ENCODE assay signal across 13 cellular contexts in genomic region chr20:32729334-32729733, GRCh38. TPM values are rescaled to one million over a fixed set of nuclear protein-coding genes. Genes with fewer than 3 reads are reported as not detected.
DNase-seq lines count a peak whose midpoint lies in the region; ATAC-seq, FAIRE-seq and TF ChIP-seq lines count a peak whose summit lies in the region.
"Not testable (repeated sequence)": the region's sequence is repeated elsewhere in the genome, so short reads cannot be mapped to it uniquely, and the experiment has no call there.
"Had no signal": no experiment of that assay in that cellular context is flagged by ENCODE, and none has a peak within 500 bp of the region (broad histone marks: within the 10 kb centered on the region; RNA-seq: fewer than 3 reads in every experiment).

No MANE protein-coding gene starts in this region.

- not testable (repeated sequence) for BruUV-seq in K562 (replicated peaks; lab: Mats Ljungman, UMichigan); HepG2 (replicated peaks; lab: Mats Ljungman, UMichigan)

- H3K4me3 Mint-ChIP-seq in CD4-positive, CD25-positive, alpha-beta regulatory T cell = peak overlapping the region in 1 of 4 donors; percentile 25
- not testable (repeated sequence) for H3K4me3 Mint-ChIP-seq in T-helper 2 cell treated with Interferon-gamma antibody and Interleukin-4, amounts not matched to agents 5 μg/mL and 100 μg/mL, for 36 hours; progenitor cell of endocrine pancreas (ENCODE audit: low read depth)

- POLR2A ChIA-PET in K562 (lab: Yijun Ruan, JAX); HepG2 (lab: Yijun Ruan, JAX): not testable (repeated sequence)

- not testable (repeated sequence) for H3K27me3 ChIP-seq in CD4-positive, CD25-positive, alpha-beta regulatory T cell (ENCODE audit: control insufficient read depth, insufficient read depth, low read length); DND-41 (ENCODE audit: insufficient read depth, low read length, poor library complexity); K562 (ENCODE audit: control insufficient read depth in 2 of 2, insufficient read depth in 2 of 2, low read length in 2 of 2); HepG2 (ENCODE audit: control insufficient read depth in 1 of 2, insufficient read depth in 2 of 2, low read length in 2 of 2); thyroid gland

- H3K9me3 Mint-ChIP-seq in CD4-positive, CD25-positive, alpha-beta regulatory T cell; T-helper 2 cell treated with Interferon-gamma antibody and Interleukin-4, amounts not matched to agents 5 μg/mL and 100 μg/mL, for 36 hours; progenitor cell of endocrine pancreas (ENCODE audit: low read depth): not testable (repeated sequence)

- H3K36me3 Mint-ChIP-seq in CD4-positive, CD25-positive, alpha-beta regulatory T cell = peaks cover 25% of the 10 kb centered on the region
- H3K36me3 Mint-ChIP-seq in T-helper 2 cell treated with Interferon-gamma antibody and Interleukin-4, amounts not matched to agents 5 μg/mL and 100 μg/mL, for 36 hours (ENCODE audit: low read depth) = peaks cover 34% of the 10 kb centered on the region
- peaks cover 21% of the 10 kb centered on the region for H3K36me3 Mint-ChIP-seq in progenitor cell of endocrine pancreas (ENCODE audit: insufficient read depth)

- TF ChIP-seq RAD21 in K562 (CRISPR knock-in tag; conservative IDR thresholded peaks at IDR 0.05 in 1 of 2, IDR thresholded peaks at IDR 0.05 in 1 of 2); HepG2 (CRISPR knock-in tag; IDR thresholded peaks at IDR 0.05): not testable (repeated sequence)

- not testable (repeated sequence) for H3K27me3 Mint-ChIP-seq in CD4-positive, CD25-positive, alpha-beta regulatory T cell; T-helper 2 cell treated with Interferon-gamma antibody and Interleukin-4, amounts not matched to agents 5 μg/mL and 100 μg/mL, for 36 hours (ENCODE audit: low read depth); progenitor cell of endocrine pancreas

- H3K4me3 ChIP-seq in CD4-positive, CD25-positive, alpha-beta regulatory T cell (ENCODE audit: low read depth, low read length); DND-41 (ENCODE audit: low read depth in 1 of 2, low read length in 2 of 2); K562; HepG2 (replicated peaks in 1 of 3; ENCODE audit: insufficient read depth in 1 of 3, low read depth in 2 of 3, low read length in 3 of 3); thyroid gland (replicated peaks in 1 of 3): not testable (repeated sequence)

- H2AFZ ChIP-seq in DND-41 (ENCODE audit: low read depth, low read length); K562 (ENCODE audit: low read depth, low read length); HepG2 (ENCODE audit: low read length): not testable (repeated sequence)

- not testable (repeated sequence) for H3K4me2 ChIP-seq in DND-41 (ENCODE audit: insufficient read depth, low read length); K562 (ENCODE audit: insufficient read depth, low read length); HepG2 (ENCODE audit: low read depth, low read length)

- CTCF ChIA-PET in K562 (lab: Yijun Ruan, JAX; ENCODE audit: low intra/inter-chr PET ratio); HepG2 (lab: Yijun Ruan, JAX; ENCODE audit: low intra/inter-chr PET ratio, low total read pairs): not testable (repeated sequence)

- H4K20me1 ChIP-seq in DND-41 (ENCODE audit: insufficient read depth, low read length); K562 (replicated peaks; ENCODE audit: control insufficient read depth, insufficient read depth, low read length); HepG2 (ENCODE audit: insufficient read depth, low read length): not testable (repeated sequence)

- TF ChIP-seq EP300 in K562 (IDR thresholded peaks at IDR 0.05; ENCODE audit: low read length); HepG2 (IDR thresholded peaks at IDR 0.05; ENCODE audit: low read depth in 2 of 2, low read length in 2 of 2); HepG2 (CRISPR knock-in tag; IDR thresholded peaks at IDR 0.05; ENCODE audit: borderline replicate concordance): not testable (repeated sequence)

- H3K9ac ChIP-seq in DND-41 (ENCODE audit: low read depth, low read length); K562 (ENCODE audit: insufficient read depth in 1 of 2, low read depth in 2 of 2, low read length in 2 of 2); HepG2 (ENCODE audit: insufficient read depth, low read depth, low read length): not testable (repeated sequence)

- DNase-seq in CD4-positive, CD25-positive, alpha-beta regulatory T cell; DND-41; T-helper 2 cell treated with Interferon-gamma antibody and Interleukin-4, amounts not matched to agents 5 μg/mL and 100 μg/mL, for 36 hours (ENCODE audit: low spot score); K562 (ENCODE audit: extremely low read depth in 1 of 4, low spot score in 3 of 4); HepG2 (ENCODE audit: low spot score); progenitor cell of endocrine pancreas (ENCODE audit: low spot score, unreplicated experiment); thyroid gland: not testable (repeated sequence)

- H3K4me1 Mint-ChIP-seq in CD4-positive, CD25-positive, alpha-beta regulatory T cell = peaks cover 5 to 31% (median 16%) of the 10 kb centered on the region in 4 donors
- peaks cover 14% of the 10 kb centered on the region for H3K4me1 Mint-ChIP-seq in T-helper 2 cell treated with Interferon-gamma antibody and Interleukin-4, amounts not matched to agents 5 μg/mL and 100 μg/mL, for 36 hours (ENCODE audit: low read depth)
- H3K4me1 Mint-ChIP-seq in progenitor cell of endocrine pancreas (ENCODE audit: low read depth) = not testable (repeated sequence)

- H3K9me3 ChIP-seq in CD4-positive, CD25-positive, alpha-beta regulatory T cell (ENCODE audit: control insufficient read depth in 2 of 2, low read length in 2 of 2); DND-41 (ENCODE audit: insufficient read depth, low read length, severe bottlenecking); K562 (replicated peaks; ENCODE audit: control insufficient read depth, insufficient read depth, low read depth, low read length); HepG2 (ENCODE audit: low read length); thyroid gland: not testable (repeated sequence)

- not testable (repeated sequence) for ATAC-seq in CD4-positive, CD25-positive, alpha-beta regulatory T cell (ENCODE audit: low read depth in 2 of 2); DND-41 (ENCODE audit: insufficient read depth, low read depth); K562; HepG2

- H3K36me3 ChIP-seq in CD4-positive, CD25-positive, alpha-beta regulatory T cell (ENCODE audit: control insufficient read depth, insufficient read depth, low read length) = peaks cover 25% of the 10 kb centered on the region
- H3K36me3 ChIP-seq in DND-41 (ENCODE audit: insufficient read depth, low read length) (peaks cover 43% of the 10 kb centered on the region), K562 (ENCODE audit: control insufficient read depth, insufficient read depth, low read length) (peaks cover 16% of the 10 kb centered on the region; the same call in 1 of the 3 replicates), HepG2 (replicated peaks in 1 of 2; ENCODE audit: control insufficient read depth in 1 of 2, insufficient read depth in 2 of 2, low read length in 2 of 2) (peaks cover 10 to 17% of the 10 kb centered on the region in 2 experiments)
- H3K36me3 ChIP-seq in thyroid gland = not testable (repeated sequence)

- not testable (repeated sequence) for H3K27ac ChIP-seq in CD4-positive, CD25-positive, alpha-beta regulatory T cell (ENCODE audit: insufficient read depth, low read length, poor library complexity, severe bottlenecking); K562 (ENCODE audit: extremely low read depth, low read depth, low read length); HepG2 (ENCODE audit: extremely low read length, insufficient read depth, low read length)
- H3K27ac ChIP-seq in DND-41 (ENCODE audit: low read length) (peak overlapping the region; percentile 3; the same call in 1 of the 2 replicates), thyroid gland (peak overlapping the region; percentile 45 to 76 (median 73))

- H3K4me1 ChIP-seq in CD4-positive, CD25-positive, alpha-beta regulatory T cell (ENCODE audit: control insufficient read depth, insufficient read depth, low read length, poor library complexity, severe bottlenecking) = peaks cover 19% of the 10 kb centered on the region
- H3K4me1 ChIP-seq in DND-41 (ENCODE audit: insufficient read depth, low read length) = not testable (repeated sequence)
- H3K4me1 ChIP-seq in K562 (replicated peaks in 1 of 2; ENCODE audit: control insufficient read depth in 2 of 2, insufficient read depth in 2 of 2, low read length in 2 of 2) = peaks cover 19 to 21% of the 10 kb centered on the region in 2 experiments
- H3K4me1 ChIP-seq in HepG2 (ENCODE audit: insufficient read depth, low read length) = peaks cover 16% of the 10 kb centered on the region
- H3K4me1 ChIP-seq in thyroid gland = peaks cover 37 to 56% of the 10 kb centered on the region in 2 donors

- TF ChIP-seq POLR2A in K562 (conservative IDR thresholded peaks at IDR 0.05); HepG2 (IDR thresholded peaks at IDR 0.05; ENCODE audit: insufficient read depth in 1 of 2, low read depth in 2 of 2, low read length in 2 of 2); thyroid gland (IDR thresholded peaks at IDR 0.05): not testable (repeated sequence)

- intact Hi-C loops in K562 (cut with micrococcal nuclease); HepG2 (cut with micrococcal nuclease; ENCODE audit: unreplicated experiment); thyroid gland (cut with DNase I): not testable (repeated sequence)

- H3K79me2 ChIP-seq in DND-41 (ENCODE audit: insufficient read depth, low read length) = peaks cover 23% of the 10 kb centered on the region
- not testable (repeated sequence) for H3K79me2 ChIP-seq in K562 (ENCODE audit: control insufficient read depth, insufficient read depth, low read length); HepG2 (ENCODE audit: insufficient read depth, low read length)

- H3K9me1 ChIP-seq in K562 (ENCODE audit: control insufficient read depth, insufficient read depth, low read length) = not testable (repeated sequence)

- TF ChIP-seq CTCF in DND-41 (IDR thresholded peaks at IDR 0.05; ENCODE audit: borderline replicate concordance, extremely low read depth, low read length, poor library complexity, severe bottlenecking); K562 (IDR thresholded peaks at IDR 0.05 in 2 of 3, conservative IDR thresholded peaks at IDR 0.05 in 1 of 3; ENCODE audit: insufficient read depth in 2 of 3, low read depth in 1 of 3, low read length in 3 of 3); HepG2 (CRISPR knock-in tag; IDR thresholded peaks at IDR 0.05); progenitor cell of endocrine pancreas (IDR thresholded peaks at IDR 0.05; ENCODE audit: unreplicated experiment); thyroid gland (IDR thresholded peaks at IDR 0.05): not testable (repeated sequence)

- peak overlapping the region in 2 of 3 donors; percentile 15 to 51 for H3K27ac Mint-ChIP-seq in CD4-positive, CD25-positive, alpha-beta regulatory T cell
- peak overlapping the region; percentile 26 for H3K27ac Mint-ChIP-seq in T-helper 2 cell treated with Interferon-gamma antibody and Interleukin-4, amounts not matched to agents 5 μg/mL and 100 μg/mL, for 36 hours
- H3K27ac Mint-ChIP-seq in progenitor cell of endocrine pancreas = peak overlapping the region; percentile 52

- in situ Hi-C loops in K562 (cut with MboI); HepG2 (cut with HindIII; ENCODE audit: extremely low pct_ligation_motif_present, low pct_unique_long_range_greater_than_20kb): not testable (repeated sequence)

- FAIRE-seq in K562 (lab: Jason Lieb, UNC); HepG2 (lab: Jason Lieb, UNC): not testable (repeated sequence)

- WGBS in K562 (ENCODE audit: insufficient coverage, low coverage, missing lambda C conversion rate) = 92% methylated on average over 5 of the region's 5 CpGs
- 96% methylated on average over 5 of the region's 5 CpGs for WGBS in HepG2 (ENCODE audit: low lambda C conversion rate)
- WGBS in thyroid gland, 2 donors = 95 to 97% methylated on average over 5 of the region's 5 CpGs

RNA-seq across cellular contexts. Expression of gene COMMD7, which starts 13.9 kb away (rescaled TPM):
- total RNA-seq in CD4-positive, CD25-positive, alpha-beta regulatory T cell = 52.3 TPM
- 100 to 1,000 TPM; 120 to 157 (median 140) TPM for polyA plus RNA-seq in CD4-positive, CD25-positive, alpha-beta regulatory T cell
- 20.0 and 25.5 TPM in 2 replicates for total RNA-seq in K562 (2011; cell fraction: chromatin; rRNA removed; ENCODE audit: low replicate concordance)
- total RNA-seq in K562 (2011; cell fraction: nucleolus; rRNA removed) = 14.6 and 19.0 TPM in 2 replicates
- total RNA-seq in K562 (2011; cell fraction: nucleoplasm; rRNA removed) = 18.1 and 26.9 TPM in 2 replicates
- total RNA-seq in K562 (2014; rRNA removed) = 24.5 and 27.4 TPM in 2 replicates
- 33.3 and 34.7 TPM in 2 replicates for total RNA-seq in K562 (2014; rRNA removed; fragmentation: Illumina TruSeq; extraction: Trizol)
- 33.1 and 34.4 TPM in 2 replicates for total RNA-seq in K562 (2015; rRNA removed; fragmentation: Illumina TruSeq; extraction: Trizol)
- total RNA-seq in K562 (2021) = 39.8 and 41.5 TPM in 2 replicates
- polyA plus RNA-seq in K562 (2011; rRNA removed) = 62.8 and 71.5 TPM in 2 replicates
- 47.9 and 63.7 TPM in 2 replicates for polyA plus RNA-seq in K562 (2011; cell fraction: cytosol; rRNA removed)
- 31.9 and 51.6 TPM in 2 replicates for polyA plus RNA-seq in K562 (2011; cell fraction: nucleus; rRNA removed)
- 52.0 and 91.9 TPM in 2 replicates for polyA plus RNA-seq in K562 (2012)
- 58.2 and 69.1 TPM in 2 replicates for polyA plus RNA-seq in K562 (2014; fragmentation: Illumina TruSeq; extraction: Trizol)
- 10 to 100 TPM; 11.9 to 17.0 TPM for polyA plus RNA-seq in K562 (2014; fragmentation: Nextera tagmentation; extraction: Ambion mirVana)
- 44.5 and 49.7 TPM in 2 replicates for polyA plus RNA-seq in K562 (2014; rRNA removed)
- 21.4 and 30.4 TPM in 2 replicates for polyA minus RNA-seq in K562 (2011; rRNA and poly(A)+ RNA removed)
- 16.0 and 16.4 TPM in 2 replicates for polyA minus RNA-seq in K562 (2011; cell fraction: cytosol; rRNA and poly(A)+ RNA removed)
- 4.0 and 8.4 TPM in 2 replicates for polyA minus RNA-seq in K562 (2011; cell fraction: nucleus; rRNA and poly(A)+ RNA removed)
- 42.1 and 50.7 TPM in 2 replicates for total RNA-seq in HepG2 (2016; rRNA removed; fragmentation: Illumina TruSeq; extraction: Trizol)
- 43.5 and 46.2 TPM in 2 replicates for total RNA-seq in HepG2 (2016; cell fraction: cytosol; rRNA removed; fragmentation: Illumina TruSeq; extraction: Trizol; ENCODE audit: low read depth)
- 45.7 and 51.2 TPM in 2 replicates for total RNA-seq in HepG2 (2016; cell fraction: insoluble cytoplasmic fraction; rRNA removed; fragmentation: Illumina TruSeq; extraction: Trizol)
- total RNA-seq in HepG2 (2016; cell fraction: membrane; rRNA removed; fragmentation: Illumina TruSeq; extraction: Trizol) = 61.6 and 66.4 TPM in 2 replicates
- 18.5 and 21.3 TPM in 2 replicates for total RNA-seq in HepG2 (2016; cell fraction: nucleus; rRNA removed; fragmentation: Illumina TruSeq; extraction: Trizol)
- 53.3 and 57.6 TPM in 2 replicates for polyA plus RNA-seq in HepG2 (2011; rRNA removed)
- polyA plus RNA-seq in HepG2 (2011; cell fraction: cytosol; rRNA removed) = 43.6 and 53.1 TPM in 2 replicates
- 25.7 and 36.0 TPM in 2 replicates for polyA plus RNA-seq in HepG2 (2011; cell fraction: nucleus; rRNA removed)
- 41.4 and 42.8 TPM in 2 replicates for polyA plus RNA-seq in HepG2 (2012)
- polyA plus RNA-seq in HepG2 (2016; cell fraction: cytosol; fragmentation: Illumina TruSeq; extraction: Trizol; ENCODE audit: low read depth) = 58.9 and 74.1 TPM in 2 replicates
- polyA plus RNA-seq in HepG2 (2016; cell fraction: insoluble cytoplasmic fraction; fragmentation: Illumina TruSeq; extraction: Trizol; ENCODE audit: low read depth) = 70.1 and 77.5 TPM in 2 replicates
- 74.5 and 89.5 TPM in 2 replicates for polyA plus RNA-seq in HepG2 (2016; cell fraction: membrane; fragmentation: Illumina TruSeq; extraction: Trizol; ENCODE audit: low read depth)
- 54.8 and 59.1 TPM in 2 replicates for polyA plus RNA-seq in HepG2 (2016; cell fraction: nucleus; fragmentation: Illumina TruSeq; extraction: Trizol; ENCODE audit: insufficient read depth, low read depth)
- 21.5 and 39.2 TPM in 2 replicates for polyA minus RNA-seq in HepG2 (2011; rRNA and poly(A)+ RNA removed; ENCODE audit: low replicate concordance)
- polyA minus RNA-seq in HepG2 (2011; cell fraction: cytosol; rRNA and poly(A)+ RNA removed) = 16.5 and 16.9 TPM in 2 replicates
- 9.7 and 13.8 TPM in 2 replicates for polyA minus RNA-seq in HepG2 (2011; cell fraction: nucleus; rRNA and poly(A)+ RNA removed)
- total RNA-seq in progenitor cell of endocrine pancreas = 69.8 and 70.1 TPM in 2 replicates
- 10 to 100 TPM; 30.2 to 55.8 (median 42.6) TPM for total RNA-seq in thyroid gland

RNA-seq across cellular contexts. Expression of gene DNMT3B, which starts 32.9 kb away (rescaled TPM):
- 0.47 TPM for total RNA-seq in CD4-positive, CD25-positive, alpha-beta regulatory T cell
- under 1 TPM in 1 of 4 donors, not detected in 3; 0.14 TPM for polyA plus RNA-seq in CD4-positive, CD25-positive, alpha-beta regulatory T cell
- total RNA-seq in K562 (2011; cell fraction: chromatin; rRNA removed; ENCODE audit: low replicate concordance) = 81.8 and 85.1 TPM in 2 replicates
- 51.8 and 54.4 TPM in 2 replicates for total RNA-seq in K562 (2011; cell fraction: nucleolus; rRNA removed)
- total RNA-seq in K562 (2011; cell fraction: nucleoplasm; rRNA removed) = 68.3 and 91.9 TPM in 2 replicates
- 49.1 and 53.9 TPM in 2 replicates for total RNA-seq in K562 (2014; rRNA removed)
- total RNA-seq in K562 (2014; rRNA removed; fragmentation: Illumina TruSeq; extraction: Trizol) = 37.2 and 37.5 TPM in 2 replicates
- 34.4 and 35.3 TPM in 2 replicates for total RNA-seq in K562 (2015; rRNA removed; fragmentation: Illumina TruSeq; extraction: Trizol)
- total RNA-seq in K562 (2021) = 69.5 and 74.8 TPM in 2 replicates
- 41.7 and 60.2 TPM in 2 replicates for polyA plus RNA-seq in K562 (2011; rRNA removed)
- 40.1 and 59.1 TPM in 2 replicates for polyA plus RNA-seq in K562 (2011; cell fraction: cytosol; rRNA removed)
- 103 and 127 TPM in 2 replicates for polyA plus RNA-seq in K562 (2011; cell fraction: nucleus; rRNA removed)
- 27.1 and 34.4 TPM in 2 replicates for polyA plus RNA-seq in K562 (2012)
- polyA plus RNA-seq in K562 (2014; fragmentation: Illumina TruSeq; extraction: Trizol) = 61.3 and 64.6 TPM in 2 replicates
- 10 to 100 TPM in 1 of 2 experiments, 1 to 10 TPM in 1; 9.3 to 11.5 TPM for polyA plus RNA-seq in K562 (2014; fragmentation: Nextera tagmentation; extraction: Ambion mirVana)
- 55.5 and 57.3 TPM in 2 replicates for polyA plus RNA-seq in K562 (2014; rRNA removed)
- polyA minus RNA-seq in K562 (2011; rRNA and poly(A)+ RNA removed) = 18.7 and 34.9 TPM in 2 replicates
- 35.8 and 43.3 TPM in 2 replicates for polyA minus RNA-seq in K562 (2011; cell fraction: cytosol; rRNA and poly(A)+ RNA removed)
- 25.0 and 26.7 TPM in 2 replicates for polyA minus RNA-seq in K562 (2011; cell fraction: nucleus; rRNA and poly(A)+ RNA removed)
- 13.2 and 13.9 TPM in 2 replicates for total RNA-seq in HepG2 (2016; rRNA removed; fragmentation: Illumina TruSeq; extraction: Trizol)
- total RNA-seq in HepG2 (2016; cell fraction: cytosol; rRNA removed; fragmentation: Illumina TruSeq; extraction: Trizol; ENCODE audit: low read depth) = 4.8 and 5.6 TPM in 2 replicates
- 12.3 and 14.0 TPM in 2 replicates for total RNA-seq in HepG2 (2016; cell fraction: insoluble cytoplasmic fraction; rRNA removed; fragmentation: Illumina TruSeq; extraction: Trizol)
- 7.7 TPM in 2 replicates for total RNA-seq in HepG2 (2016; cell fraction: membrane; rRNA removed; fragmentation: Illumina TruSeq; extraction: Trizol)
- 11.8 and 13.9 TPM in 2 replicates for total RNA-seq in HepG2 (2016; cell fraction: nucleus; rRNA removed; fragmentation: Illumina TruSeq; extraction: Trizol)
- polyA plus RNA-seq in HepG2 (2011; rRNA removed) = 3.8 and 4.5 TPM in 2 replicates
- polyA plus RNA-seq in HepG2 (2011; cell fraction: cytosol; rRNA removed) = 2.1 and 2.3 TPM in 2 replicates
- polyA plus RNA-seq in HepG2 (2011; cell fraction: nucleus; rRNA removed) = 9.9 and 12.6 TPM in 2 replicates
- polyA plus RNA-seq in HepG2 (2012) = 2.3 and 4.4 TPM in 2 replicates
- 0.97 and 1.1 TPM in 2 replicates for polyA plus RNA-seq in HepG2 (2016; cell fraction: cytosol; fragmentation: Illumina TruSeq; extraction: Trizol; ENCODE audit: low read depth)
- polyA plus RNA-seq in HepG2 (2016; cell fraction: insoluble cytoplasmic fraction; fragmentation: Illumina TruSeq; extraction: Trizol; ENCODE audit: low read depth) = 12.3 and 14.5 TPM in 2 replicates
- polyA plus RNA-seq in HepG2 (2016; cell fraction: membrane; fragmentation: Illumina TruSeq; extraction: Trizol; ENCODE audit: low read depth) = 3.8 and 4.4 TPM in 2 replicates
- polyA plus RNA-seq in HepG2 (2016; cell fraction: nucleus; fragmentation: Illumina TruSeq; extraction: Trizol; ENCODE audit: insufficient read depth, low read depth) = 27.6 and 29.8 TPM in 2 replicates
- 4.9 and 9.1 TPM in 2 replicates for polyA minus RNA-seq in HepG2 (2011; rRNA and poly(A)+ RNA removed; ENCODE audit: low replicate concordance)
- 1.8 and 2.3 TPM in 2 replicates for polyA minus RNA-seq in HepG2 (2011; cell fraction: cytosol; rRNA and poly(A)+ RNA removed)
- 2.6 and 3.0 TPM in 2 replicates for polyA minus RNA-seq in HepG2 (2011; cell fraction: nucleus; rRNA and poly(A)+ RNA removed)
- total RNA-seq in progenitor cell of endocrine pancreas = 15.4 and 15.9 TPM in 2 replicates
- total RNA-seq in thyroid gland = 1 to 10 TPM; 2.2 to 2.7 (median 2.3) TPM

RNA-seq across cellular contexts. Expression of gene C20orf203, which starts 55.6 kb away (rescaled TPM):
- total RNA-seq in CD4-positive, CD25-positive, alpha-beta regulatory T cell = 0.30 TPM
- polyA plus RNA-seq in CD4-positive, CD25-positive, alpha-beta regulatory T cell = under 1 TPM in 2 of 4 donors, not detected in 2; 0.05 to 0.09 TPM
- 15.7 and 23.6 TPM in 2 replicates for total RNA-seq in K562 (2011; cell fraction: chromatin; rRNA removed; ENCODE audit: low replicate concordance)
- 8.0 and 10.7 TPM in 2 replicates for total RNA-seq in K562 (2011; cell fraction: nucleolus; rRNA removed)
- total RNA-seq in K562 (2011; cell fraction: nucleoplasm; rRNA removed) = 19.4 and 25.1 TPM in 2 replicates
- total RNA-seq in K562 (2014; rRNA removed) = 0.68 and 0.78 TPM in 2 replicates
- 0.48 and 0.62 TPM in 2 replicates for total RNA-seq in K562 (2014; rRNA removed; fragmentation: Illumina TruSeq; extraction: Trizol)
- total RNA-seq in K562 (2015; rRNA removed; fragmentation: Illumina TruSeq; extraction: Trizol) = 0.57 and 0.58 TPM in 2 replicates
- 2.0 and 2.4 TPM in 2 replicates for total RNA-seq in K562 (2021)
- polyA plus RNA-seq in K562 (2011; rRNA removed) = 0.52 and 1.5 TPM in 2 replicates
- polyA plus RNA-seq in K562 (2011; cell fraction: cytosol; rRNA removed) = 0.60 and 1.3 TPM in 2 replicates
- 3.0 and 4.6 TPM in 2 replicates for polyA plus RNA-seq in K562 (2011; cell fraction: nucleus; rRNA removed)
- 0.73 and 1.5 TPM in 2 replicates for polyA plus RNA-seq in K562 (2012)
- 0.58 and 0.68 TPM in 2 replicates for polyA plus RNA-seq in K562 (2014; fragmentation: Illumina TruSeq; extraction: Trizol)
- polyA plus RNA-seq in K562 (2014; fragmentation: Nextera tagmentation; extraction: Ambion mirVana) = under 1 TPM; 0.56 to 0.69 TPM
- polyA plus RNA-seq in K562 (2014; rRNA removed) = 2.0 and 2.3 TPM in 2 replicates
- 0.21 and 0.72 TPM in 2 replicates for polyA minus RNA-seq in K562 (2011; rRNA and poly(A)+ RNA removed)
- 0.64 TPM in 1 of 2 replicates, not detected in the other for polyA minus RNA-seq in K562 (2011; cell fraction: cytosol; rRNA and poly(A)+ RNA removed)
- polyA minus RNA-seq in K562 (2011; cell fraction: nucleus; rRNA and poly(A)+ RNA removed) = 0.81 and 4.7 TPM in 2 replicates
- 0.02 TPM in 1 of 2 replicates, not detected in the other for total RNA-seq in HepG2 (2016; rRNA removed; fragmentation: Illumina TruSeq; extraction: Trizol)
- not detected in 2 replicates for total RNA-seq in HepG2 (2016; cell fraction: cytosol; rRNA removed; fragmentation: Illumina TruSeq; extraction: Trizol; ENCODE audit: low read depth)
- total RNA-seq in HepG2 (2016; cell fraction: insoluble cytoplasmic fraction; rRNA removed; fragmentation: Illumina TruSeq; extraction: Trizol) = 0.03 and 0.04 TPM in 2 replicates
- not detected in 2 replicates for total RNA-seq in HepG2 (2016; cell fraction: membrane; rRNA removed; fragmentation: Illumina TruSeq; extraction: Trizol)
- total RNA-seq in HepG2 (2016; cell fraction: nucleus; rRNA removed; fragmentation: Illumina TruSeq; extraction: Trizol) = 0.12 TPM in 1 of 2 replicates, not detected in the other
- polyA plus RNA-seq in HepG2 (2011; rRNA removed) = 0.04 and 0.05 TPM in 2 replicates
- 0.01 TPM in 1 of 2 replicates, not detected in the other for polyA plus RNA-seq in HepG2 (2011; cell fraction: cytosol; rRNA removed)
- 0.24 and 0.29 TPM in 2 replicates for polyA plus RNA-seq in HepG2 (2011; cell fraction: nucleus; rRNA removed)
- polyA plus RNA-seq in HepG2 (2012) = 0.03 and 0.08 TPM in 2 replicates
- not detected in 2 replicates for polyA plus RNA-seq in HepG2 (2016; cell fraction: cytosol; fragmentation: Illumina TruSeq; extraction: Trizol; ENCODE audit: low read depth)
- not detected in 2 replicates for polyA plus RNA-seq in HepG2 (2016; cell fraction: insoluble cytoplasmic fraction; fragmentation: Illumina TruSeq; extraction: Trizol; ENCODE audit: low read depth)
- 0.06 TPM in 1 of 2 replicates, not detected in the other for polyA plus RNA-seq in HepG2 (2016; cell fraction: membrane; fragmentation: Illumina TruSeq; extraction: Trizol; ENCODE audit: low read depth)
- polyA plus RNA-seq in HepG2 (2016; cell fraction: nucleus; fragmentation: Illumina TruSeq; extraction: Trizol; ENCODE audit: insufficient read depth, low read depth) = not detected in 2 replicates
- polyA minus RNA-seq in HepG2 (2011; rRNA and poly(A)+ RNA removed; ENCODE audit: low replicate concordance) = 0.18 TPM in 1 of 2 replicates, not detected in the other
- not detected in 2 replicates for polyA minus RNA-seq in HepG2 (2011; cell fraction: cytosol; rRNA and poly(A)+ RNA removed)
- 0.12 and 0.13 TPM in 2 replicates for polyA minus RNA-seq in HepG2 (2011; cell fraction: nucleus; rRNA and poly(A)+ RNA removed)
- total RNA-seq in progenitor cell of endocrine pancreas = 0.10 and 0.24 TPM in 2 replicates
- under 1 TPM in 2 of 4 donors, not detected in 2; 0.13 to 0.67 TPM for total RNA-seq in thyroid gland
- total RNA-seq: Calu3; CD8-positive, alpha-beta memory T cell; Daoy; G401; GM12878 had no signal
- polyA plus RNA-seq: CD4-positive, alpha-beta memory T cell; CD8-positive, alpha-beta memory T cell had no signal
